ENCODE assay signal across 41 cellular contexts in the genomic region with DNA sequence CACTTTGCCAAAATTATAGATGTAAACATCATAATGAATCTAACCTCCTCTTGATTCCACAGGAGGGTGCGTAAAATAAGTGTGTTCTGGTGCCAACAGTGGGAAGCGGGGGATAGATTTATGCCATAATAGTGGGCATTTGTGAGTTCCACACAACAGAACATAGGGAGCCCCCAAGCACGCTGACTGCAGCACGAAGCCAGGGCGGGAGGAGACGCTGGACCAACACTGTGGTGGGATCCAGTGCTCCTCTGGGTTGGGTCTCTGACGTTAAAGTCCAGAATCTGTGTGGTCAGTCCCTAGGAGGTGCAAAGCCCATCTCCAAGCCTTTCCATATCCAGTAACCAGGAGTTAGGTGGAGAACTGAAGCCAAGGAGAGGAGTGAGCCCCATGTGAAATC. TPM values are rescaled to one million over a fixed set of nuclear protein-coding genes. Genes with fewer than 3 reads are reported as not detected.
"Had no signal": no experiment of that assay in that cellular context is flagged by ENCODE, and none has a peak within 500 bp of the region (broad histone marks: within the 10 kb centered on the region; RNA-seq: fewer than 3 reads in every experiment).

No MANE protein-coding gene starts in this region.

- H3K27me3 ChIP-seq: brain microvascular endothelial cell, esophagus squamous epithelium, gastroesophageal sphincter had no signal

- H3K9me3 ChIP-seq: esophagus squamous epithelium, gastroesophageal sphincter had no signal

- DNase-seq: activated B cell treated with CpG ODN at 0.5 μM for 24 hours; activated CD4-positive, alpha-beta T cell treated with anti-CD3 and anti-CD28 coated beads for 48 hours; activated CD4-positive, alpha-beta T cell treated with anti-CD3 and anti-CD28 coated beads, Interleukin-2, amount 50 U/mL, for 1 hour; activated CD4-positive, alpha-beta T cell treated with anti-CD3 and anti-CD28 coated beads, Interleukin-2, amount 50 U/mL, for 48 hours; activated CD8-positive, alpha-beta memory T cell treated with anti-CD3 and anti-CD28 coated beads, Interleukin-2, amount 10 ng/mL, durations not matched to agents 7 days and 5 days; activated CD8-positive, alpha-beta memory T cell treated with anti-CD3 and anti-CD28 coated beads, Interleukin-2, amount 50 U/mL, for 4 hours; activated CD8-positive, alpha-beta T cell treated with anti-CD3 and anti-CD28 coated beads, Interleukin-2, amount 10 ng/mL, durations not matched to agents 7 days and 5 days; activated effector memory CD4-positive, alpha-beta T cell treated with Interleukin-2 at 50 U/mL for 16 hours; activated gamma-delta T cell treated with Interleukin-2 at 50 U/mL for 16 hours; activated naive CD4-positive, alpha-beta T cell treated with anti-CD3 and anti-CD28 coated beads, Interleukin-2, amount 50 U/mL, for 16 hours; activated naive CD4-positive, alpha-beta T cell treated with Interleukin-2 at 50 U/mL for 16 hours; activated T-cell treated with anti-CD3 and anti-CD28 coated beads, Interleukin-2, amount 50 U/mL, for 4 hours; amniotic stem cell; anterior cingulate cortex; brain microvascular endothelial cell; cortex of kidney; dermis blood vessel endothelial cell; effector CD4-positive, alpha-beta T cell; effector memory CD8-positive, alpha-beta T cell; esophagus squamous epithelium; foreskin melanocyte; head of caudate nucleus; SW 1271; T-cell; T-helper 17 cell; T1000; WERI-Rb-1 had no signal

- H3K4me1 ChIP-seq: esophagus squamous epithelium, gastroesophageal sphincter had no signal

- H3K4me3 ChIP-seq: esophagus squamous epithelium, gastroesophageal sphincter had no signal

- H3K27ac ChIP-seq: brain microvascular endothelial cell, epithelial cell of prostate, esophagus squamous epithelium, gastroesophageal sphincter, WERI-Rb-1 had no signal

- H3K36me3 ChIP-seq: brain microvascular endothelial cell, esophagus squamous epithelium, gastroesophageal sphincter, WERI-Rb-1 had no signal

RNA-seq across cellular contexts. Expression of gene TTLL2, which starts 1.8 kb away (rescaled TPM):
- total RNA-seq: activated B cell treated with CpG ODN at 0.5 μM for 24 hours; activated CD8-positive, alpha-beta memory T cell treated with anti-CD3 and anti-CD28 coated beads for 36 hours; activated CD8-positive, alpha-beta memory T cell treated with anti-CD3 and anti-CD28 coated beads, Interleukin-2, amount 10 ng/mL, durations not matched to agents 7 days and 5 days; activated CD8-positive, alpha-beta T cell treated with anti-CD3 and anti-CD28 coated beads, Interleukin-2, amount 10 ng/mL, durations not matched to agents 7 days and 5 days; activated T-cell treated with anti-CD3 and anti-CD28 coated beads, Interleukin-2, amount 50 U/mL, for 4 hours; activated T-helper 17 cell treated with anti-CD3 and anti-CD28 coated beads, Interleukin-2, amount 50 U/mL, for 72 hours; astrocyte; bronchial epithelial cell; cardiac septum; cerebellum; dermis blood vessel endothelial cell; endothelial cell of umbilical vein; esophagus squamous epithelium; fibroblast of lung; fibroblast of villous mesenchyme; gastroesophageal sphincter; glomerular endothelial cell; T-cell; T-helper 17 cell had no signal
- polyA plus RNA-seq: adipose tissue, endothelial cell of umbilical vein, esophagus, fibroblast of lung had no signal

RNA-seq across cellular contexts. Expression of gene UNC93A, which starts 32.0 kb away (rescaled TPM):
- total RNA-seq: activated B cell treated with CpG ODN at 0.5 μM for 24 hours; activated CD8-positive, alpha-beta memory T cell treated with anti-CD3 and anti-CD28 coated beads for 36 hours; activated CD8-positive, alpha-beta memory T cell treated with anti-CD3 and anti-CD28 coated beads, Interleukin-2, amount 10 ng/mL, durations not matched to agents 7 days and 5 days; activated CD8-positive, alpha-beta T cell treated with anti-CD3 and anti-CD28 coated beads, Interleukin-2, amount 10 ng/mL, durations not matched to agents 7 days and 5 days; activated T-cell treated with anti-CD3 and anti-CD28 coated beads, Interleukin-2, amount 50 U/mL, for 4 hours; activated T-helper 17 cell treated with anti-CD3 and anti-CD28 coated beads, Interleukin-2, amount 50 U/mL, for 72 hours; astrocyte; bronchial epithelial cell; cardiac septum; cerebellum; dermis blood vessel endothelial cell; endothelial cell of umbilical vein; fibroblast of lung; fibroblast of villous mesenchyme; gastroesophageal sphincter; glomerular endothelial cell; T-cell; T-helper 17 cell had no signal
- polyA plus RNA-seq: adipose tissue, endothelial cell of umbilical vein, fibroblast of lung had no signal
